38 cellular contexts compared by ENCODE assay signal in genomic region chr4:78672441-78672815, GRCh38.
"Had no signal": no experiment of that assay in that cellular context is flagged by ENCODE, and none has a peak within 500 bp of the region (broad histone marks: within the 10 kb centered on the region; RNA-seq: fewer than 3 reads in every experiment).

No MANE protein-coding gene starts in this region.

- H3K27ac ChIP-seq: ascending aorta, cardiac muscle cell, colonic mucosa, dorsolateral prefrontal cortex, pancreas, prostate gland, sigmoid colon, suprapubic skin, tibial artery, upper lobe of right lung, WERI-Rb-1 had no signal

- H3K9me3 ChIP-seq: ascending aorta, colonic mucosa, pancreas, prostate gland, sigmoid colon, suprapubic skin, tibial artery, upper lobe of right lung had no signal

- H3K4me3 Mint-ChIP-seq: activated CD4-positive, alpha-beta memory T cell treated with anti-CD3 and anti-CD28 coated beads for 36 hours; activated CD4-positive, alpha-beta T cell treated with anti-CD3 and anti-CD28 coated beads, Interleukin-2, amount 10 ng/mL, durations not matched to agents 24 days and 14 days; activated naive CD4-positive, alpha-beta T cell treated with anti-CD3 and anti-CD28 coated beads, Interleukin-2, amount 10 ng/mL, durations not matched to agents 7 days and 5 days; activated naive CD8-positive, alpha-beta T cell treated with anti-CD3 and anti-CD28 coated beads, Interleukin-2, amount 10 ng/mL, durations not matched to agents 7 days and 5 days; brain; immature natural killer cell; naive thymus-derived CD8-positive, alpha-beta T cell; neural crest cell had no signal

- H3K27me3 Mint-ChIP-seq: activated CD4-positive, alpha-beta memory T cell treated with anti-CD3 and anti-CD28 coated beads for 36 hours; activated CD4-positive, alpha-beta T cell treated with anti-CD3 and anti-CD28 coated beads, Interleukin-2, amount 10 ng/mL, durations not matched to agents 24 days and 14 days; activated naive CD4-positive, alpha-beta T cell treated with anti-CD3 and anti-CD28 coated beads, Interleukin-2, amount 10 ng/mL, durations not matched to agents 7 days and 5 days; activated naive CD8-positive, alpha-beta T cell treated with anti-CD3 and anti-CD28 coated beads, Interleukin-2, amount 10 ng/mL, durations not matched to agents 7 days and 5 days had no signal

- DNase-seq: activated CD4-positive, alpha-beta memory T cell treated with anti-CD3 and anti-CD28 coated beads for 36 hours; activated CD4-positive, alpha-beta T cell treated with anti-CD3 and anti-CD28 coated beads, Interleukin-2, amount 10 ng/mL, durations not matched to agents 24 days and 14 days; activated CD4-positive, CD25-positive, alpha-beta regulatory T cell treated with anti-CD3 and anti-CD28 coated beads, Interleukin-2, amount 50 U/mL, for 72 hours; activated CD8-positive, alpha-beta memory T cell treated with anti-CD3 and anti-CD28 coated beads, Interleukin-2, amount 50 U/mL, for 4 hours; activated gamma-delta T cell; activated naive CD4-positive, alpha-beta T cell treated with anti-CD3 and anti-CD28 coated beads, Interleukin-2, amount 10 ng/mL, durations not matched to agents 7 days and 5 days; activated naive CD8-positive, alpha-beta T cell treated with anti-CD3 and anti-CD28 coated beads, Interleukin-2, amount 10 ng/mL, durations not matched to agents 7 days and 5 days; activated T-cell treated with anti-CD3 and anti-CD28 coated beads, Interleukin-2, amount 50 U/mL, for 1 hour; cerebellar nuclear complex; colonic mucosa; dorsolateral prefrontal cortex; effector memory CD4-positive, alpha-beta T cell; head of caudate nucleus; hypothalamus; immature natural killer cell; kidney; left colon; mammary epithelial cell; midbrain; naive thymus-derived CD8-positive, alpha-beta T cell; nucleus accumbens; pancreas; retina; sigmoid colon; small intestine; stimulated activated CD4-positive, alpha-beta T cell treated with anti-CD3 and anti-CD28 coated beads, Interleukin-1b, Interleukin-23, amount 100 ng/mL, for 48 hours; stimulated activated CD4-positive, alpha-beta T cell treated with anti-CD3 and anti-CD28 coated beads, Interleukin-4, amount 100 ng/mL, for 4 hours; stimulated activated CD8-positive, alpha-beta memory T cell treated with anti-CD3 and anti-CD28 coated beads, Interleukin-4, amount 100 ng/mL, for 48 hours; stimulated activated naive CD4-positive, alpha-beta T cell; tibial artery; upper lobe of right lung; WERI-Rb-1 had no signal

- ATAC-seq: left colon; naive thymus-derived CD8-positive, alpha-beta T cell; upper lobe of right lung had no signal

- H3K4me3 ChIP-seq: ascending aorta, cardiac muscle cell, colonic mucosa, dorsolateral prefrontal cortex, pancreas, prostate gland, sigmoid colon, suprapubic skin, tibial artery, upper lobe of right lung had no signal

- H3K4me1 ChIP-seq: ascending aorta, colonic mucosa, pancreas, prostate gland, sigmoid colon, suprapubic skin, tibial artery had no signal

- H3K27me3 ChIP-seq: ascending aorta, cardiac muscle cell, colonic mucosa, pancreas, sigmoid colon, suprapubic skin, tibial artery, upper lobe of right lung had no signal

- H3K36me3 Mint-ChIP-seq: activated CD4-positive, alpha-beta memory T cell treated with anti-CD3 and anti-CD28 coated beads for 36 hours; brain; immature natural killer cell had no signal

- H3K36me3 ChIP-seq: ascending aorta, cardiac muscle cell, colonic mucosa, pancreas, prostate gland, sigmoid colon, suprapubic skin, tibial artery, upper lobe of right lung, WERI-Rb-1 had no signal

- H3K4me1 Mint-ChIP-seq: brain, immature natural killer cell had no signal

- H3K27ac Mint-ChIP-seq: activated CD4-positive, alpha-beta memory T cell treated with anti-CD3 and anti-CD28 coated beads for 36 hours; activated CD4-positive, alpha-beta T cell treated with anti-CD3 and anti-CD28 coated beads, Interleukin-2, amount 10 ng/mL, durations not matched to agents 24 days and 14 days; activated naive CD4-positive, alpha-beta T cell treated with anti-CD3 and anti-CD28 coated beads, Interleukin-2, amount 10 ng/mL, durations not matched to agents 7 days and 5 days; activated naive CD8-positive, alpha-beta T cell treated with anti-CD3 and anti-CD28 coated beads, Interleukin-2, amount 10 ng/mL, durations not matched to agents 7 days and 5 days; brain; immature natural killer cell; naive thymus-derived CD8-positive, alpha-beta T cell had no signal
